ENCODE assay signal across 17 cellular contexts in genomic region chr2:224271854-224272620, GRCh38.
DNase-seq lines count a peak whose midpoint lies in the region; ATAC-seq, FAIRE-seq and TF ChIP-seq lines count a peak whose summit lies in the region.
"Had no signal": no experiment of that assay in that cellular context is flagged by ENCODE, and none has a peak within 500 bp of the region (broad histone marks: within the 10 kb centered on the region; RNA-seq: fewer than 3 reads in every experiment).

No MANE protein-coding gene starts in this region.

- CTCF ChIA-PET in mammary epithelial cell (lab: Charles Lee; ENCODE audit: low non-redundant PET) (no interaction called here), MCF 10A (lab: Yijun Ruan, JAX) (interaction anchor here (2.6 to 2.7 kb wide), 2 partner anchors 12 to 278 kb away, joined by 8 to 14 read pairs; no protein-coding TSS in a partner anchor)

- no TSS peak for BruUV-seq in mammary epithelial cell (replicated peaks; lab: Mats Ljungman, UMichigan)
- no TSS peak for BruUV-seq in MCF 10A (replicated peaks; lab: Mats Ljungman, UMichigan)

- H3K27ac Mint-ChIP-seq in MCF 10A (ENCODE audit: low read depth, unreplicated experiment) = no peak overlapping the region

- H4K8ac ChIP-seq in mesendoderm (ENCODE audit: low read depth, low read length) = no peak overlapping the region

- TF ChIP-seq POLR2A in H54 (IDR thresholded peaks at IDR 0.05; ENCODE audit: low read depth, low read length) = no peak

- H3K9me3 ChIP-seq in mammary epithelial cell (replicated peaks; ENCODE audit: insufficient read depth, low read length) = no peaks in the 10 kb centered on the region
- H3K9me3 ChIP-seq: Peyer's patch had no signal

- H3K4me2 ChIP-seq in mammary epithelial cell (ENCODE audit: insufficient read depth, low read depth, low read length) (no peak overlapping the region), mesendoderm (ENCODE audit: low read length) (no peak overlapping the region)
- H3K4me2 ChIP-seq: KMS-11 had no signal

- H2AK5ac ChIP-seq in mesendoderm (ENCODE audit: low read length) = no peak overlapping the region

- POLR2A ChIA-PET in MCF 10A (lab: Yijun Ruan, JAX) = no interaction called here

- in situ Hi-C loops in mammary epithelial cell (cut with MboI; ENCODE audit: low sequenced_read_pairs in 2 of 2) = no loop called here

- no peak overlapping the region for H3K4me3 Mint-ChIP-seq in MCF 10A (ENCODE audit: unreplicated experiment)

- no peaks in the 10 kb centered on the region for H3K79me2 ChIP-seq in mammary epithelial cell (ENCODE audit: insufficient read depth, low read length)
- no peaks in the 10 kb centered on the region for H3K79me2 ChIP-seq in mesendoderm (ENCODE audit: control insufficient read depth, insufficient read depth, low read length)

- no peaks in the 10 kb centered on the region for H3K27me3 ChIP-seq in mammary epithelial cell (ENCODE audit: insufficient read depth, low read length)
- no peaks in the 10 kb centered on the region for H3K27me3 ChIP-seq in foreskin keratinocyte
- no peaks in the 10 kb centered on the region for H3K27me3 ChIP-seq in mesendoderm (ENCODE audit: insufficient read depth, low read length, poor library complexity)
- H3K27me3 ChIP-seq: Peyer's patch had no signal

- H3K4me1 Mint-ChIP-seq in MCF 10A (ENCODE audit: insufficient read depth, unreplicated experiment) = peaks cover 8% of the 10 kb centered on the region

- peak overlapping the region; percentile 11 for H2AFZ ChIP-seq in mammary epithelial cell (ENCODE audit: low read depth, low read length)

- H3K23ac ChIP-seq in mesendoderm (ENCODE audit: low read length) = no peak overlapping the region

- H2BK15ac ChIP-seq in mesendoderm (replicated peaks; ENCODE audit: low read depth) = no peak overlapping the region

- intact Hi-C loops in mammary epithelial cell (cut with micrococcal nuclease) = no loop called here
- intact Hi-C loops in MCF 10A (cut with micrococcal nuclease) = no loop called here

- no peaks in the 10 kb centered on the region for H3K27me3 Mint-ChIP-seq in MCF 10A (ENCODE audit: insufficient read depth, unreplicated experiment)

- no peak overlapping the region for H2BK5ac ChIP-seq in mesendoderm (ENCODE audit: low read length)

- no peaks in the 10 kb centered on the region for H3K36me3 Mint-ChIP-seq in MCF 10A (ENCODE audit: insufficient read depth, unreplicated experiment)

- H3K4me3 ChIP-seq in mammary epithelial cell (replicated peaks in 1 of 3; ENCODE audit: insufficient read depth in 1 of 3, low read depth in 2 of 3, low read length in 3 of 3) (no peak overlapping the region), mesendoderm (ENCODE audit: low read length) (no peak overlapping the region)
- H3K4me3 ChIP-seq: Peyer's patch had no signal

- H3K4ac ChIP-seq in mesendoderm (ENCODE audit: low read depth, low read length) = no peak overlapping the region

- peak; percentile 33 for ATAC-seq in foreskin keratinocyte

- H3K9me3 Mint-ChIP-seq in MCF 10A (ENCODE audit: unreplicated experiment) = no peaks in the 10 kb centered on the region

- no peak overlapping the region for H3K9ac ChIP-seq in mammary epithelial cell (ENCODE audit: insufficient read depth, low read length)
- no peak overlapping the region for H3K9ac ChIP-seq in mesendoderm (ENCODE audit: low read length)
- H3K9ac ChIP-seq: KMS-11 had no signal

- H3K79me1 ChIP-seq in mesendoderm (ENCODE audit: low read length) = no peaks in the 10 kb centered on the region

- H4K5ac ChIP-seq in mesendoderm (ENCODE audit: low read length) = no peak overlapping the region

- DNase-seq in mammary epithelial cell (no peak), MCF 10A (ENCODE audit: unreplicated experiment) (no peak), foreskin keratinocyte (peak in 1 of 2 donors; percentile 6), mesendoderm (no peak), putamen (ENCODE audit: low spot score) (no peak), CD1c-positive myeloid dendritic cell (ENCODE audit: extremely low spot score) (no peak), H54 (ENCODE audit: insufficient read length, low spot score) (no peak)
- no peak for DNase-seq in stimulated activated CD4-positive, alpha-beta T cell treated with anti-CD3 and anti-CD28 coated beads, Interleukin-4, amount 100 ng/mL, for 1 hour
- DNase-seq: 8988T, C1 segment of cervical spinal cord, NCI-H2029, NCI-H510A, Peyer's patch, Right ventricle myocardium superior had no signal

- H3K27ac ChIP-seq in mammary epithelial cell (ENCODE audit: insufficient read depth, low read depth, low read length) = no peak overlapping the region
- H3K27ac ChIP-seq in foreskin keratinocyte = no peak overlapping the region
- no peak overlapping the region for H3K27ac ChIP-seq in mesendoderm (ENCODE audit: low read depth, low read length)
- H3K27ac ChIP-seq: HL-60, KMS-11, Peyer's patch had no signal

- no peaks in the 10 kb centered on the region for H3K36me3 ChIP-seq in mammary epithelial cell (ENCODE audit: insufficient read depth, low read length)
- H3K36me3 ChIP-seq in mesendoderm (ENCODE audit: control insufficient read depth, insufficient read depth, low read length) = no peaks in the 10 kb centered on the region
- H3K36me3 ChIP-seq: Peyer's patch had no signal

- WGBS in mammary epithelial cell (ENCODE audit: low coverage, missing lambda C conversion rate) = 78% methylated on average over 5 of the region's 5 CpGs
- WGBS in mesendoderm (ENCODE audit: extremely low coverage, insufficient coverage, low lambda C conversion rate) = no CpG with 5 or more reads among the region's 5 CpGs

- H3K4me1 ChIP-seq in mammary epithelial cell (ENCODE audit: insufficient read depth, low read length) (no peaks in the 10 kb centered on the region), foreskin keratinocyte (no peaks in the 10 kb centered on the region), mesendoderm (ENCODE audit: control insufficient read depth, low read depth, low read length) (no peaks in the 10 kb centered on the region)
- H3K4me1 ChIP-seq: Peyer's patch had no signal

- TF ChIP-seq CTCF in mammary epithelial cell (conservative IDR thresholded peaks at IDR 0.05 in 1 of 2, IDR thresholded peaks at IDR 0.05 in 1 of 2; ENCODE audit: extremely low read depth in 1 of 2, insufficient read depth in 1 of 2, low read depth in 1 of 2, low read length in 2 of 2) (no peak), MCF 10A (IDR thresholded peaks at IDR 0.05; ENCODE audit: unreplicated experiment) (no peak), foreskin keratinocyte (conservative IDR thresholded peaks at IDR 0.05) (no peak)

- dilution Hi-C loops in mammary epithelial cell (cut with HindIII; ENCODE audit: low sequenced_read_pairs) = no loop called here

- H4K20me1 ChIP-seq in mammary epithelial cell (ENCODE audit: insufficient read depth, low read length) = no peaks in the 10 kb centered on the region

- H2BK120ac ChIP-seq in mesendoderm (ENCODE audit: low read depth, low read length) = no peak overlapping the region

- H3K56ac ChIP-seq in mesendoderm (ENCODE audit: low read length) = no peak overlapping the region

- FAIRE-seq in H54 (lab: Jason Lieb, UNC) = no peak
- FAIRE-seq: GM18507 had no signal

- H3K18ac ChIP-seq in mesendoderm (ENCODE audit: low read length) = peak overlapping the region; percentile 32
